8 cellular contexts compared by ENCODE assay signal in genomic region chr5:65721775-65722574, GRCh38. TPM values are rescaled to one million over a fixed set of nuclear protein-coding genes. Genes with fewer than 3 reads are reported as not detected.
DNase-seq lines count a peak whose midpoint lies in the region; ATAC-seq lines count a peak whose summit lies in the region.

TSS of gene NLN (plus strand) at chr5:65722205. CDS start at chr5:65722374, 169 bp downstream.
TSS of gene SGTB (minus strand) at chr5:65722109. CDS start at chr5:65720807, 1,302 bp downstream.

- CTCF ChIA-PET in activated CD8-positive, alpha-beta memory T cell treated with anti-CD3 and anti-CD28 coated beads for 36 hours (lab: Charles Lee) = interaction anchor here (1.0 kb wide), 1 partner anchor 14 kb away, joined by 3 read pairs; no protein-coding TSS in a partner anchor

- peak within 1 kb of the TSS; percentile 93 for H2AFZ ChIP-seq in mesenchymal stem cell (ENCODE audit: low read depth, low read length)

- H3K4me1 Mint-ChIP-seq in effector memory CD8-positive, alpha-beta T cell (ENCODE audit: low read depth in 2 of 2) = peaks cover 21 to 25% of the 10 kb centered on the region in 2 donors

- DNase-seq in C1 segment of cervical spinal cord (lab: John Stamatoyannopoulos, UW) = peak; percentile 10 to 90 (median 78)
- peak; percentile 85 for DNase-seq in GM19238 (ENCODE audit: insufficient read length, low spot score)
- DNase-seq in NCI-H82 treated with DMSO at 0.1 percent for 48 hours (lab: John Stamatoyannopoulos, UW; ENCODE audit: unreplicated experiment) = peak; percentile 18
- DNase-seq in effector memory CD8-positive, alpha-beta T cell = peak; percentile 72 to 84 (median 83)
- DNase-seq in mesenchymal stem cell = peak; percentile 82
- DNase-seq in stimulated activated CD8-positive, alpha-beta memory T cell treated with anti-CD3 and anti-CD28 coated beads, Interleukin-12 subunit alpha, Interleukin-12 subunit beta, amount 100 ng/mL, for 4 hours (ENCODE audit: low read depth) = peak; percentile 79

- WGBS in mesenchymal stem cell = 1% methylated on average over 77 of the region's 92 CpGs

- peaks cover 0 to 20% of the 10 kb centered on the region in 2 experiments for H3K36me3 ChIP-seq in mesenchymal stem cell (ENCODE audit: control insufficient read depth in 1 of 2, insufficient read depth in 2 of 2, low read depth in 1 of 2, low read length in 2 of 2)

- H3K4ac ChIP-seq in mesenchymal stem cell (ENCODE audit: low read depth in 1 of 2, low read length in 2 of 2) = peak within 1 kb of the TSS; percentile 40 to 73

- no peaks in the 10 kb centered on the region for H3K27me3 ChIP-seq in mesenchymal stem cell (ENCODE audit: control insufficient read depth in 1 of 2, insufficient read depth in 1 of 2, low read length in 2 of 2)

- H3K14ac ChIP-seq in mesenchymal stem cell (ENCODE audit: low read length in 2 of 2) = peak within 1 kb of the TSS in 1 of 2 experiments; percentile 53

- H3K4me1 ChIP-seq in mesenchymal stem cell (ENCODE audit: control insufficient read depth, insufficient read depth, low read depth, low read length) = no peaks in the 10 kb centered on the region

- peak within 1 kb of the TSS; percentile 97 for H2BK15ac ChIP-seq in mesenchymal stem cell (ENCODE audit: low read depth, poor library complexity, severe bottlenecking)

- peak within 1 kb of the TSS; percentile 93 for H3K4me2 ChIP-seq in mesenchymal stem cell (ENCODE audit: low read length, poor library complexity, severe bottlenecking)

- H3K27ac Mint-ChIP-seq in effector memory CD8-positive, alpha-beta T cell = peak within 1 kb of the TSS in 1 of 2 donors; percentile 92

- peak within 1 kb of the TSS; percentile 86 for H4K91ac ChIP-seq in mesenchymal stem cell (ENCODE audit: low read length)

- peak within 1 kb of the TSS; percentile 97 to 98 for H3K4me3 ChIP-seq in mesenchymal stem cell (ENCODE audit: insufficient read depth in 1 of 2, low read depth in 1 of 2, low read length in 2 of 2)

- no peaks in the 10 kb centered on the region for H3K9me3 Mint-ChIP-seq in effector memory CD8-positive, alpha-beta T cell

- peak within 1 kb of the TSS; percentile 24 for H3K27ac ChIP-seq in mesenchymal stem cell (ENCODE audit: low read length, poor library complexity, severe bottlenecking)

- H3K9ac ChIP-seq in mesenchymal stem cell (ENCODE audit: low read length) = peak within 1 kb of the TSS; percentile 93

- no peaks in the 10 kb centered on the region for H3K27me3 Mint-ChIP-seq in effector memory CD8-positive, alpha-beta T cell

- no peaks in the 10 kb centered on the region for H3K9me3 ChIP-seq in mesenchymal stem cell (ENCODE audit: control insufficient read depth, low read length)

- peak within 1 kb of the TSS; percentile 79 for H2BK120ac ChIP-seq in mesenchymal stem cell (ENCODE audit: low read depth, low read length)

- H3K18ac ChIP-seq in mesenchymal stem cell (ENCODE audit: low read depth in 1 of 2, low read length in 2 of 2) = peak within 1 kb of the TSS; percentile 92

- H3K4me3 Mint-ChIP-seq in effector memory CD8-positive, alpha-beta T cell = peak within 1 kb of the TSS; percentile 91 to 94

- H2BK5ac ChIP-seq in mesenchymal stem cell (ENCODE audit: low read depth, low read length, poor library complexity, severe bottlenecking) = peak within 1 kb of the TSS; percentile 77

- H3K23ac ChIP-seq in mesenchymal stem cell (ENCODE audit: low read length in 2 of 2) = peak within 1 kb of the TSS; percentile 34 to 37

- H3K36me3 Mint-ChIP-seq in effector memory CD8-positive, alpha-beta T cell (ENCODE audit: insufficient read depth) = no peaks in the 10 kb centered on the region

- POLR2A ChIA-PET in activated CD8-positive, alpha-beta memory T cell treated with anti-CD3 and anti-CD28 coated beads for 36 hours (lab: Charles Lee) = interaction anchor here (0.7 to 1.0 kb wide), 3 partner anchors 159 to 281 kb away, joined by 3 to 5 read pairs (median 4); partner anchors contain the start of genes CENPK and PPWD1

- no peak within 1 kb of the TSS for H2AK5ac ChIP-seq in mesenchymal stem cell (ENCODE audit: low read length, severe bottlenecking)

- ATAC-seq in HG03432 (IDR thresholded peaks at IDR 0.05; ENCODE audit: unreplicated experiment) = peak; percentile 94
- peak; percentile 90 for ATAC-seq in effector memory CD8-positive, alpha-beta T cell (replicated peaks)

- peak within 1 kb of the TSS in 1 of 2 experiments; percentile 15 for H2BK12ac ChIP-seq in mesenchymal stem cell (ENCODE audit: low read length in 2 of 2)

- peaks cover 10% of the 10 kb centered on the region for H3K79me1 ChIP-seq in mesenchymal stem cell (replicated peaks; ENCODE audit: low read length, poor library complexity, severe bottlenecking)

- H4K8ac ChIP-seq in mesenchymal stem cell (ENCODE audit: low read length) = peak within 1 kb of the TSS; percentile 88

RNA-seq across cellular contexts. Expression of gene NLN, which starts in this region (rescaled TPM):
- total RNA-seq in activated CD8-positive, alpha-beta memory T cell treated with anti-CD3 and anti-CD28 coated beads for 36 hours = 10 to 100 TPM; 33.4 to 38.3 TPM
- polyA plus RNA-seq in mesenchymal stem cell (2013, experiment 1 of 2) = 19.6 TPM
- 21.0 TPM for polyA plus RNA-seq in mesenchymal stem cell (2013, experiment 2 of 2)

RNA-seq across cellular contexts. Expression of gene SGTB, which starts in this region (rescaled TPM):
- 10 to 100 TPM; 12.3 TPM for total RNA-seq in activated CD8-positive, alpha-beta memory T cell treated with anti-CD3 and anti-CD28 coated beads for 36 hours
- 8.2 TPM for polyA plus RNA-seq in mesenchymal stem cell (2013, experiment 1 of 2)
- polyA plus RNA-seq in mesenchymal stem cell (2013, experiment 2 of 2) = 8.2 TPM

Comparison
In these comparisons a context has a peak if more than half of its experiments do, and no peak if none do; other contexts are left out.
1. Peak in every context shown above with its lines: DNase-seq, ATAC-seq, H3K4me3 ChIP-seq and H3K27ac ChIP-seq.
2. DNase-seq: peak in every context shown above with its lines; median percentile 85 in GM19238; 83 in effector memory CD8-positive, alpha-beta T cell; 82 in mesenchymal stem cell; 79 in stimulated activated CD8-positive, alpha-beta memory T cell treated with anti-CD3 and anti-CD28 coated beads, Interleukin-12 subunit alpha, Interleukin-12 subunit beta, amount 100 ng/mL, for 4 hours; 78 in C1 segment of cervical spinal cord; 18 in NCI-H82 treated with DMSO at 0.1 percent for 48 hours.